8 cellular contexts compared by ENCODE assay signal in the genomic region with DNA sequence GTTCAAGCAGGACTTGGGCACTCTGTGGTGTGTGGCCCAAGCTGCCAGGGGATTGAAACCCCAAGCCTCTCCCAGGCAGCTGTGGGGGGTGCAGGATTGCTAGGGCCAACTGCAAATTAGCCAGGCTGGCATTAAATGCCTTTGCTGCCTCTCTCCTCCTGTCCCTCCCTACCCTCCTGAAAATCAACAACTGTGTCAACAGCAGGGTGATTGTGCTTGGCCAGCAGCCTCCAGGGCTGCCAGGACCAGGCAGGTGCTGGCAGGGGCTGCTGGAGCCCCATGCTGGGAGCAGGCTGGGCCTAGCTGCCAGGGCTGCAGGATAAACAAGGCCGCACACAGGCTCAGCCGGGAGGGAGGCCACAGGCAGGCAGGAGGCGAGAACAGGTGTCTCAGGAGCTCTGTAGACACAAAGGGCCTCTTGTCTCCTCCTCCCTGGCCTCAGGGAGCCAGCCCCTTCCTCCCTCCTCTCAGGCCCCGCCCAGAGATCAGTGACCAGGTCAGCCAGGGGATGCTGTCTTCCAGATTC. TPM values are rescaled to one million over a fixed set of nuclear protein-coding genes. Genes with fewer than 3 reads are reported as not detected.
A peak's percentile ranks its signal among the peaks of the same experiment; 100 is the strongest.
DNase-seq lines count a peak whose midpoint lies in the region; ATAC-seq, FAIRE-seq and TF ChIP-seq lines count a peak whose summit lies in the region.

No MANE protein-coding gene starts in this region.

- H3K27me3 ChIP-seq in bronchial epithelial cell (ENCODE audit: control insufficient read depth, insufficient read depth, low read length) = no peaks in the 10 kb centered on the region

- H3K36me3 ChIP-seq in bronchial epithelial cell (ENCODE audit: control insufficient read depth, insufficient read depth, low read length) = no peaks in the 10 kb centered on the region

- no peak overlapping the region for H3K4me3 ChIP-seq in bronchial epithelial cell (ENCODE audit: low read depth, low read length)
- no peak overlapping the region for H3K4me3 ChIP-seq in foreskin fibroblast (ENCODE audit: low read depth in 1 of 2, low read length in 2 of 2)

- intact Hi-C loops in Right ventricle myocardium superior (cut with DNase I) = no loop called here
- intact Hi-C loops in left cardiac atrium (cut with DNase I) = no loop called here

- H3K4me3 Mint-ChIP-seq in mesothelial cell of epicardium = no peak overlapping the region

- peak; percentile 55 for DNase-seq in Right ventricle myocardium superior
- no peak for DNase-seq in left cardiac atrium
- no peak for DNase-seq in bronchial epithelial cell (ENCODE audit: low read depth)
- DNase-seq in mesothelial cell of epicardium (ENCODE audit: low spot score in 2 of 2, unreplicated experiment in 2 of 2) = no peak
- no peak for DNase-seq in foreskin fibroblast
- no peak for DNase-seq in GM20000 (ENCODE audit: low spot score)
- no peak for DNase-seq in D341Med (ENCODE audit: low spot score)
- no peak for DNase-seq in HK-2 (ENCODE audit: unreplicated experiment)

- peak overlapping the region; percentile 90 for H3K27ac Mint-ChIP-seq in mesothelial cell of epicardium

- H3K9me3 Mint-ChIP-seq in mesothelial cell of epicardium = no peaks in the 10 kb centered on the region

- H3K36me3 Mint-ChIP-seq in mesothelial cell of epicardium = no peaks in the 10 kb centered on the region

- no peak for TF ChIP-seq CTCF in bronchial epithelial cell (IDR thresholded peaks at IDR 0.05; ENCODE audit: insufficient read depth, low read length, severe bottlenecking)
- no peak for TF ChIP-seq CTCF in mesothelial cell of epicardium (IDR thresholded peaks at IDR 0.05; ENCODE audit: unreplicated experiment)
- TF ChIP-seq CTCF in foreskin fibroblast (IDR thresholded peaks at IDR 0.05; ENCODE audit: low read depth, low read length) = no peak
- TF ChIP-seq CTCF in GM20000 (IDR thresholded peaks at IDR 0.05; ENCODE audit: extremely low read depth, missing control alignments) = no peak

- peaks cover 77% of the 10 kb centered on the region for H3K4me1 Mint-ChIP-seq in mesothelial cell of epicardium

- peak; percentile 70 for ATAC-seq in Right ventricle myocardium superior (ENCODE audit: poor library complexity)
- ATAC-seq in left cardiac atrium = no peak

- FAIRE-seq in bronchial epithelial cell (lab: Jason Lieb, UNC) = peak; percentile 62

- H3K27me3 Mint-ChIP-seq in mesothelial cell of epicardium (ENCODE audit: low read depth) = no peaks in the 10 kb centered on the region

RNA-seq across cellular contexts. Expression of a gene that starts 11.4 kb away (rescaled TPM):
- total RNA-seq in Right ventricle myocardium superior = 12.4 TPM
- total RNA-seq in left cardiac atrium = 10 to 100 TPM; 14.0 to 14.4 TPM
- 3.2 and 8.8 TPM in 2 replicates for total RNA-seq in bronchial epithelial cell
- 58.0 to 61.7 TPM (median 61.7 TPM) in 3 replicates for total RNA-seq in mesothelial cell of epicardium
